Comparison of ENCODE assay signal across 1 cellular context in the genomic region with DNA sequence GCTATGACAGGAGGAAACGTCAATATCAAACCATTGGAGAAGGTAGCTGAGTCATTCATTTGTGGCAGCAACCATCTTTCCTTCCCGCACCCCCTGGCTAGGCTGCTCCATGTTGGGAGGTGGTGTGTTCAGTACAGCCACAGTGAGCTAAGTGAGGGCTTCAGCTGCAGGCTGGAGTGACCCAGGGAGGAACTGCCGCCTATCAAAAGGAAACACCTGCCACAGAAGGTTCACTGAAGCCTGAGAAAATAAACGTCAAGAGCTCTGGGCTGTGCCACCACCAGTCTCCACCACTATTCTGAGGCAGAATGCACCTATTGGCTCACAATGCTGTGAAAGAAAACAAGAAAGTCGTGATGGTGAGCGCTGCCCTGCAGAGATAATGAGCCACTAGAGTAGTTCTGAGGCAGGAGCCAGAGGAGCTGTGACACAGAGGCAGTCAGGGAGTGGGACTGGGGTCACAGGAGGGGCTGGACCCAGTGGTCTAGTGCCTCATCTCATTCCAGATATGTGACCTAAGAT.
TF ChIP-seq lines count a peak whose summit lies in the region.

No MANE protein-coding gene starts in this region.

TF ChIP-seq in K562, 482 proteins besides CTCF, POLR2A, EP300 and RAD21 (continued from another document and continues in another):
- TF ChIP-seq, protein P1, sequence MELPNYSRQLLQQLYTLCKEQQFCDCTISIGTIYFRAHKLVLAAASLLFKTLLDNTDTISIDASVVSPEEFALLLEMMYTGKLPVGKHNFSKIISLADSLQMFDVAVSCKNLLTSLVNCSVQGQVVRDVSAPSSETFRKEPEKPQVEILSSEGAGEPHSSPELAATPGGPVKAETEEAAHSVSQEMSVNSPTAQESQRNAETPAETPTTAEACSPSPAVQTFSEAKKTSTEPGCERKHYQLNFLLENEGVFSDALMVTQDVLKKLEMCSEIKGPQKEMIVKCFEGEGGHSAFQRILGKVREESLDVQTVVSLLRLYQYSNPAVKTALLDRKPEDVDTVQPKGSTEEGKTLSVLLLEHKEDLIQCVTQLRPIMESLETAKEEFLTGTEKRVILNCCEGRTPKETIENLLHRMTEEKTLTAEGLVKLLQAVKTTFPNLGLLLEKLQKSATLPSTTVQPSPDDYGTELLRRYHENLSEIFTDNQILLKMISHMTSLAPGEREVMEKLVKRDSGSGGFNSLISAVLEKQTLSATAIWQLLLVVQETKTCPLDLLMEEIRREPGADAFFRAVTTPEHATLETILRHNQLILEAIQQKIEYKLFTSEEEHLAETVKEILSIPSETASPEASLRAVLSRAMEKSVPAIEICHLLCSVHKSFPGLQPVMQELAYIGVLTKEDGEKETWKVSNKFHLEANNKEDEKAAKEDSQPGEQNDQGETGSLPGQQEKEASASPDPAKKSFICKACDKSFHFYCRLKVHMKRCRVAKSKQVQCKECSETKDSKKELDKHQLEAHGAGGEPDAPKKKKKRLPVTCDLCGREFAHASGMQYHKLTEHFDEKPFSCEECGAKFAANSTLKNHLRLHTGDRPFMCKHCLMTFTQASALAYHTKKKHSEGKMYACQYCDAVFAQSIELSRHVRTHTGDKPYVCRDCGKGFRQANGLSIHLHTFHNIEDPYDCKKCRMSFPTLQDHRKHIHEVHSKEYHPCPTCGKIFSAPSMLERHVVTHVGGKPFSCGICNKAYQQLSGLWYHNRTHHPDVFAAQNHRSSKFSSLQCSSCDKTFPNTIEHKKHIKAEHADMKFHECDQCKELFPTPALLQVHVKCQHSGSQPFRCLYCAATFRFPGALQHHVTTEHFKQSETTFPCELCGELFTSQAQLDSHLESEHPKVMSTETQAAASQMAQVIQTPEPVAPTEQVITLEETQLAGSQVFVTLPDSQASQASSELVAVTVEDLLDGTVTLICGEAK (IDR thresholded peaks at IDR 0.05), result no peak
- TF ChIP-seq, protein P1 (CRISPR knock-in tag; IDR thresholded peaks at IDR 0.05), result no peak
- TF ChIP-seq ZC3H8 (IDR thresholded peaks at IDR 0.05) (no peak), GATAD2B (IDR thresholded peaks at IDR 0.05; ENCODE audit: borderline replicate concordance) (no peak), PCBP2 (IDR thresholded peaks at IDR 0.05; ENCODE audit: low read depth, low read length, poor library complexity, severe bottlenecking) (no peak), YY1 (IDR thresholded peaks at IDR 0.05; ENCODE audit: borderline replicate concordance in 1 of 3, control insufficient read depth in 1 of 3, extremely low read depth in 1 of 3, insufficient read depth in 3 of 3, insufficient read length in 1 of 3, insufficient replicate concordance in 2 of 3, low read depth in 1 of 3, low read length in 2 of 3) (peak in 2 of 3 experiments; percentile 15 to 70), FOXK2 (conservative IDR thresholded peaks at IDR 0.05 in 1 of 2, IDR thresholded peaks at IDR 0.05 in 1 of 2; ENCODE audit: low read depth in 2 of 2) (peak in 1 of 2 experiments; percentile 30; a peak in 1 of 4 replicates), NFYB (IDR thresholded peaks at IDR 0.05; ENCODE audit: extremely low read depth, insufficient read length) (peak; percentile 58), E4F1 (CRISPR knock-in tag; IDR thresholded peaks at IDR 0.05; ENCODE audit: borderline replicate concordance) (no peak), PTBP1 (IDR thresholded peaks at IDR 0.05; ENCODE audit: low read depth, low read length) (no peak), TAL1 (IDR thresholded peaks at IDR 0.05) (peak; percentile 41; the same call in 1 of the 2 replicates), VEZF1 (CRISPR knock-in tag; IDR thresholded peaks at IDR 0.05) (no peak), RBFOX2 (IDR thresholded peaks at IDR 0.05; ENCODE audit: low read depth, low read length) (peak; percentile 18; the same call in 1 of the 2 replicates), HDAC8 (tag; IDR thresholded peaks at IDR 0.05) (no peak), ZNF311 (CRISPR knock-in tag; IDR thresholded peaks at IDR 0.05) (no peak), HDAC3 (IDR thresholded peaks at IDR 0.05; ENCODE audit: borderline replicate concordance, partially characterized antibody) (no peak), ZNF23 (CRISPR knock-in tag; IDR thresholded peaks at IDR 0.05) (no peak), ZNF507 (tag; conservative IDR thresholded peaks at IDR 0.05) (no peak), MAFK (IDR thresholded peaks at IDR 0.05; ENCODE audit: low read length) (peak; percentile 6; the same call in 1 of the 2 replicates), CBFA2T2 (conservative IDR thresholded peaks at IDR 0.05) (peak; percentile 57), NCOR1 (IDR thresholded peaks at IDR 0.05) (peak; percentile 29; the same call in 1 of the 2 replicates), SIRT6 (IDR thresholded peaks at IDR 0.05; ENCODE audit: low read depth, low read length) (no peak), ZNF436 (CRISPR knock-in tag; IDR thresholded peaks at IDR 0.05) (no peak), HMG20A (CRISPR knock-in tag; conservative IDR thresholded peaks at IDR 0.05) (no peak), TFAP4 (CRISPR knock-in tag; IDR thresholded peaks at IDR 0.05; ENCODE audit: borderline replicate concordance) (peak; percentile 62; the same call in 1 of the 2 replicates), CCNT2 (IDR thresholded peaks at IDR 0.05; ENCODE audit: borderline replicate concordance, extremely low read depth, insufficient read length, low read depth, low read length) (no peak), NCOA2 (IDR thresholded peaks at IDR 0.05; ENCODE audit: partially characterized antibody in 2 of 2) (no peak), ATF1 (CRISPR knock-in tag; IDR thresholded peaks at IDR 0.05) (no peak), ATF1 (tag; IDR thresholded peaks at IDR 0.05) (no peak), E2F3 (CRISPR knock-in tag; IDR thresholded peaks at IDR 0.05) (no peak), ZBTB34 (CRISPR knock-in tag; IDR thresholded peaks at IDR 0.05) (no peak), ZC3H4 (CRISPR knock-in tag; IDR thresholded peaks at IDR 0.05; ENCODE audit: borderline replicate concordance) (no peak), SMARCA4 (IDR thresholded peaks at IDR 0.05) (0 out of 2 replicates have a peak, but pooled peaks have one; percentile 26), ZNF316 (IDR thresholded peaks at IDR 0.05) (peak; percentile 54), NR3C1 (CRISPR knock-in tag; IDR thresholded peaks at IDR 0.05) (no peak)
- TF ChIP-seq, protein P2, sequence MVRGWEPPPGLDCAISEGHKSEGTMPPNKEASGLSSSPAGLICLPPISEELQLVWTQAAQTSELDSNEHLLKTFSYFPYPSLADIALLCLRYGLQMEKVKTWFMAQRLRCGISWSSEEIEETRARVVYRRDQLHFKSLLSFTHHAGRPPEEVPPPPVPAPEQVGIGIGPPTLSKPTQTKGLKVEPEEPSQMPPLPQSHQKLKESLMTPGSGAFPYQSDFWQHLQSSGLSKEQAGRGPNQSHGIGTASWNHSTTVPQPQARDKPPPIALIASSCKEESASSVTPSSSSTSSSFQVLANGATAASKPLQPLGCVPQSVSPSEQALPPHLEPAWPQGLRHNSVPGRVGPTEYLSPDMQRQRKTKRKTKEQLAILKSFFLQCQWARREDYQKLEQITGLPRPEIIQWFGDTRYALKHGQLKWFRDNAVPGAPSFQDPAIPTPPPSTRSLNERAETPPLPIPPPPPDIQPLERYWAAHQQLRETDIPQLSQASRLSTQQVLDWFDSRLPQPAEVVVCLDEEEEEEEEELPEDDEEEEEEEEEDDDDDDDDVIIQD (CRISPR knock-in tag; IDR thresholded peaks at IDR 0.05), result no peak
- TF ChIP-seq, protein P3, sequence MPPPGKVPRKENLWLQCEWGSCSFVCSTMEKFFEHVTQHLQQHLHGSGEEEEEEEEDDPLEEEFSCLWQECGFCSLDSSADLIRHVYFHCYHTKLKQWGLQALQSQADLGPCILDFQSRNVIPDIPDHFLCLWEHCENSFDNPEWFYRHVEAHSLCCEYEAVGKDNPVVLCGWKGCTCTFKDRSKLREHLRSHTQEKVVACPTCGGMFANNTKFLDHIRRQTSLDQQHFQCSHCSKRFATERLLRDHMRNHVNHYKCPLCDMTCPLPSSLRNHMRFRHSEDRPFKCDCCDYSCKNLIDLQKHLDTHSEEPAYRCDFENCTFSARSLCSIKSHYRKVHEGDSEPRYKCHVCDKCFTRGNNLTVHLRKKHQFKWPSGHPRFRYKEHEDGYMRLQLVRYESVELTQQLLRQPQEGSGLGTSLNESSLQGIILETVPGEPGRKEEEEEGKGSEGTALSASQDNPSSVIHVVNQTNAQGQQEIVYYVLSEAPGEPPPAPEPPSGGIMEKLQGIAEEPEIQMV (tag; conservative IDR thresholded peaks at IDR 0.05; ENCODE audit: low read depth), result no peak
- TF ChIP-seq, protein P4, sequence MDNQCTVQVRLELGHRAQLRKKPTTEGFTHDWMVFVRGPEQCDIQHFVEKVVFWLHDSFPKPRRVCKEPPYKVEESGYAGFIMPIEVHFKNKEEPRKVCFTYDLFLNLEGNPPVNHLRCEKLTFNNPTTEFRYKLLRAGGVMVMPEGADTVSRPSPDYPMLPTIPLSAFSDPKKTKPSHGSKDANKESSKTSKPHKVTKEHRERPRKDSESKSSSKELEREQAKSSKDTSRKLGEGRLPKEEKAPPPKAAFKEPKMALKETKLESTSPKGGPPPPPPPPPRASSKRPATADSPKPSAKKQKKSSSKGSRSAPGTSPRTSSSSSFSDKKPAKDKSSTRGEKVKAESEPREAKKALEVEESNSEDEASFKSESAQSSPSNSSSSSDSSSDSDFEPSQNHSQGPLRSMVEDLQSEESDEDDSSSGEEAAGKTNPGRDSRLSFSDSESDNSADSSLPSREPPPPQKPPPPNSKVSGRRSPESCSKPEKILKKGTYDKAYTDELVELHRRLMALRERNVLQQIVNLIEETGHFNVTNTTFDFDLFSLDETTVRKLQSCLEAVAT (IDR thresholded peaks at IDR 0.05), result no peak
- TF ChIP-seq, protein P5, sequence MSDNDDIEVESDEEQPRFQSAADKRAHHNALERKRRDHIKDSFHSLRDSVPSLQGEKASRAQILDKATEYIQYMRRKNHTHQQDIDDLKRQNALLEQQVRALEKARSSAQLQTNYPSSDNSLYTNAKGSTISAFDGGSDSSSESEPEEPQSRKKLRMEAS (CRISPR knock-in tag; IDR thresholded peaks at IDR 0.05), result peak; percentile 54; the same call in 1 of the 2 replicates
